In the genomic region with DNA sequence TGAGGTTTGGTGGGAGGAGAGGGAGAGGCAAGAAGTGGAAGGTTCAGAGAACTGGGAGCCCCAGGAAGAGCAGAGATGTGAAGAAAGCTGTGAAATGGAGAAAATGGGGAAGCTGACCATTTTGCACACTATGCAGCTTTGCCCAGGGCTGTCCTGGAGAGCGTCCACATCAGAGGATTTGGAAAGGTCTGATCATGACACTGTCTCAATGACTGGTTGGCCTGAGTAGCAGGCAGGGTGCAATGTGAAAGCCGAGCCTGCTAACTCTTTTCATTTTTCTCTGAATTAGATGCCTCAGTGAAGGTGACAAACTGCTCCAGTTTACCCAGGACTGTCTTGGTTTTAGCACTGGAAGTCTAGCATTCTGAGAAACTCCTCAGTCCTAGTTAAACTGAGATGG, we compare ENCODE assay signal across 18 cellular contexts.
"Had no signal": no experiment of that assay in that cellular context is flagged by ENCODE, and none has a peak within 500 bp of the region (broad histone marks: within the 10 kb centered on the region; RNA-seq: fewer than 3 reads in every experiment).

No MANE protein-coding gene starts in this region.

- ATAC-seq: gastroesophageal sphincter had no signal

- H3K27ac ChIP-seq: esophagus squamous epithelium, gastroesophageal sphincter, left ventricle myocardium inferior, ovary, prostate gland, spleen, transverse colon, vagina had no signal

- H3K9me3 Mint-ChIP-seq: activated B cell treated with CpG ODN at 0.5 μM for 24 hours; activated T-cell treated with anti-CD3 and anti-CD28 coated beads, Interleukin-2, amount 50 U/mL, for 4 hours; endodermal cell; natural killer cell treated with Interleukin-12 subunit alpha and Interleukin-12 subunit beta and Interleukin-15 and Interleukin-18, amount 100 ng/mL, for 72 hours; T-helper 1 cell treated with Interleukin-12 subunit alpha and Interleukin-12 subunit beta and Interleukin-4 antibody, amounts not matched to agents 30 μg/mL and 1 μg/mL, for 36 hours had no signal

- H3K27ac Mint-ChIP-seq: activated B cell treated with CpG ODN at 0.5 μM for 24 hours; endodermal cell; natural killer cell treated with Interleukin-12 subunit alpha and Interleukin-12 subunit beta and Interleukin-15 and Interleukin-18, amount 100 ng/mL, for 72 hours had no signal

- H3K36me3 ChIP-seq: esophagus squamous epithelium, gastroesophageal sphincter, left ventricle myocardium inferior, ovary, prostate gland, spleen, transverse colon, vagina had no signal

- H3K4me1 ChIP-seq: esophagus squamous epithelium, gastroesophageal sphincter, left ventricle myocardium inferior, prostate gland, spleen, transverse colon, vagina had no signal

- H3K4me1 Mint-ChIP-seq: activated B cell treated with CpG ODN at 0.5 μM for 24 hours had no signal

- H3K4me3 Mint-ChIP-seq: activated B cell treated with CpG ODN at 0.5 μM for 24 hours; activated T-cell treated with anti-CD3 and anti-CD28 coated beads, Interleukin-2, amount 50 U/mL, for 4 hours; endodermal cell; natural killer cell treated with Interleukin-12 subunit alpha and Interleukin-12 subunit beta and Interleukin-15 and Interleukin-18, amount 100 ng/mL, for 72 hours had no signal

- H3K27me3 ChIP-seq: esophagus squamous epithelium, gastroesophageal sphincter, ovary, transverse colon, vagina had no signal

- H3K9me3 ChIP-seq: esophagus squamous epithelium, gastroesophageal sphincter, left ventricle myocardium inferior, ovary, prostate gland, spleen, transverse colon, vagina had no signal

- H3K4me3 ChIP-seq: esophagus squamous epithelium, gastroesophageal sphincter, left ventricle myocardium inferior, ovary, prostate gland, spleen, transverse colon, vagina had no signal

- DNase-seq: activated B cell treated with CpG ODN at 0.5 μM for 24 hours; activated CD4-positive, alpha-beta T cell treated with anti-CD3 and anti-CD28 coated beads for 4 hours; activated T-cell treated with anti-CD3 and anti-CD28 coated beads, Interleukin-2, amount 50 U/mL, for 4 hours; cerebellar nuclear complex; cortex of kidney; endodermal cell; esophagus squamous epithelium; hypothalamus; left ventricle myocardium inferior; midbrain; ovary; spleen; transverse colon had no signal

- H3K27me3 Mint-ChIP-seq: activated B cell treated with CpG ODN at 0.5 μM for 24 hours had no signal

- H3K36me3 Mint-ChIP-seq: natural killer cell treated with Interleukin-12 subunit alpha and Interleukin-12 subunit beta and Interleukin-15 and Interleukin-18, amount 100 ng/mL, for 72 hours had no signal
